Comparison of ENCODE assay signal across 10 cellular contexts in the genomic region with DNA sequence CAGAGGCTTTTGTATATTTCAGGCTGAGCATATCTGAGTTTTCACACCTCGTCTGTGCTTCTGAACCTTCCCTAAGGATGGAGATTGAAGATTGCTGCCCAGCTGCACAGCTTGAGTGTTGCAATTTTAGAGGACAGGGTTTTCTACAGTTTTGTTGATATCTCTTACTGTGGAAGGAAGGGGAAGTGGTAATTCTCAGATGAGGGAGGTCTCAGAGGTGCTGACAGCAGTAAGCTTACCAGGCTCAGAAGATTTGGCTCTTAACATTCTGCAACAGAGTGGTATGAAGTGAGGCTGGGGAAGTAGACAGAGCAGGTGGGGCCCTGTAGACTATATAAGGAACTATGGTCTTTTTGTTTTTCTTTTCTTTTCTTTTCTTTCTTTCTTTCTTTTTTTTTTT. TPM values are rescaled to one million over a fixed set of nuclear protein-coding genes. Genes with fewer than 3 reads are reported as not detected.
DNase-seq lines count a peak whose midpoint lies in the region; ATAC-seq and TF ChIP-seq lines count a peak whose summit lies in the region.
"Had no signal": no experiment of that assay in that cellular context is flagged by ENCODE, and none has a peak within 500 bp of the region (broad histone marks: within the 10 kb centered on the region; RNA-seq: fewer than 3 reads in every experiment).

No MANE protein-coding gene starts in this region.

- H3K27ac Mint-ChIP-seq in stimulated activated naive B cell treated with anti-CD40 and anti-IgM and Interleukin-4, amounts not matched to agents 10 μg/mL and 1 μg/mL and 100 μg/mL, for 72 hours: no peak overlapping the region
- H3K27ac Mint-ChIP-seq in chondrocyte (ENCODE audit: unreplicated experiment): no peak overlapping the region

- no peaks in the 10 kb centered on the region for H3K9me3 Mint-ChIP-seq in stimulated activated naive B cell treated with anti-CD40 and anti-IgM and Interleukin-4, amounts not matched to agents 10 μg/mL and 1 μg/mL and 100 μg/mL, for 72 hours
- no peaks in the 10 kb centered on the region for H3K9me3 Mint-ChIP-seq in chondrocyte (ENCODE audit: low read depth)
- H3K9me3 Mint-ChIP-seq: neural crest cell had no signal

- ATAC-seq in stimulated activated naive B cell treated with anti-CD40 and anti-IgM and Interleukin-4, amounts not matched to agents 10 μg/mL and 1 μg/mL and 100 μg/mL, for 72 hours (replicated peaks): peak; percentile 90 to 92
- ATAC-seq in HG02571 (IDR thresholded peaks at IDR 0.05; ENCODE audit: unreplicated experiment): no peak

- peaks cover 35 to 48% of the 10 kb centered on the region in 2 donors for H3K4me1 Mint-ChIP-seq in stimulated activated naive B cell treated with anti-CD40 and anti-IgM and Interleukin-4, amounts not matched to agents 10 μg/mL and 1 μg/mL and 100 μg/mL, for 72 hours
- H3K4me1 Mint-ChIP-seq in chondrocyte (ENCODE audit: low read depth): peaks cover 6% of the 10 kb centered on the region
- H3K4me1 Mint-ChIP-seq: neural crest cell had no signal

- no peak for TF ChIP-seq CTCF in chondrocyte (IDR thresholded peaks at IDR 0.05)

- no peaks in the 10 kb centered on the region for H3K27me3 Mint-ChIP-seq in stimulated activated naive B cell treated with anti-CD40 and anti-IgM and Interleukin-4, amounts not matched to agents 10 μg/mL and 1 μg/mL and 100 μg/mL, for 72 hours
- no peaks in the 10 kb centered on the region for H3K27me3 Mint-ChIP-seq in chondrocyte (ENCODE audit: low read depth)

- H3K36me3 Mint-ChIP-seq in stimulated activated naive B cell treated with anti-CD40 and anti-IgM and Interleukin-4, amounts not matched to agents 10 μg/mL and 1 μg/mL and 100 μg/mL, for 72 hours: no peaks in the 10 kb centered on the region
- no peaks in the 10 kb centered on the region for H3K36me3 Mint-ChIP-seq in chondrocyte (ENCODE audit: low read depth)

- peak overlapping the region in 1 of 2 donors; percentile 29 for H3K4me3 Mint-ChIP-seq in stimulated activated naive B cell treated with anti-CD40 and anti-IgM and Interleukin-4, amounts not matched to agents 10 μg/mL and 1 μg/mL and 100 μg/mL, for 72 hours
- no peak overlapping the region for H3K4me3 Mint-ChIP-seq in chondrocyte (ENCODE audit: unreplicated experiment)
- H3K4me3 Mint-ChIP-seq: neural crest cell had no signal

- peak; percentile 10 for DNase-seq in activated effector memory CD4-positive, alpha-beta T cell treated with Interleukin-2 at 50 U/mL for 16 hours
- DNase-seq in activated effector memory CD4-positive, alpha-beta T cell treated with anti-CD3 and anti-CD28 coated beads, Interleukin-2, amount 50 U/mL, for 16 hours: no peak
- DNase-seq in NOMO-1 (lab: John Stamatoyannopoulos, UW; ENCODE audit: unreplicated experiment in 2 of 2) (peak; percentile 90 to 98), amniotic epithelial cell (ENCODE audit: low read depth) (peak; percentile 94), chondrocyte (ENCODE audit: low spot score) (no peak), NCI-H345 treated with DMSO at 0.1 percent for 48 hours (lab: John Stamatoyannopoulos, UW; ENCODE audit: unreplicated experiment) (no peak)
- no peak for DNase-seq in stimulated activated naive B cell treated with anti-CD40 and anti-IgM and Interleukin-4, amounts not matched to agents 10 μg/mL and 1 μg/mL and 100 μg/mL, for 72 hours
- DNase-seq: SW 1271 had no signal

RNA-seq across cellular contexts. Expression of gene ARHGAP17, which starts 45.8 kb away (rescaled TPM):
- total RNA-seq in chondrocyte: 74.7 to 85.4 TPM (median 75.2 TPM) in 3 replicates

RNA-seq across cellular contexts. Expression of gene LCMT1, which starts 50.6 kb away (rescaled TPM):
- 35.4 to 37.1 TPM (median 35.5 TPM) in 3 replicates for total RNA-seq in chondrocyte

Comparison
In these comparisons a context has a peak if more than half of its experiments do, and no peak if none do; other contexts are left out.
1. DNase-seq: peak in activated effector memory CD4-positive, alpha-beta T cell treated with Interleukin-2 at 50 U/mL for 16 hours (single experiment), NOMO-1 (2 of 2) and amniotic epithelial cell (single experiment); none in activated effector memory CD4-positive, alpha-beta T cell treated with anti-CD3 and anti-CD28 coated beads, Interleukin-2, amount 50 U/mL, for 16 hours (single experiment), stimulated activated naive B cell treated with anti-CD40 and anti-IgM and Interleukin-4, amounts not matched to agents 10 μg/mL and 1 μg/mL and 100 μg/mL, for 72 hours (single experiment), chondrocyte (single experiment) and NCI-H345 treated with DMSO at 0.1 percent for 48 hours (single experiment).